In genomic region chr7:116809636-116810266, GRCh38 we compare ENCODE assay signal across 8 cellular contexts. TPM values are rescaled to one million over a fixed set of nuclear protein-coding genes. Genes with fewer than 3 reads are reported as not detected.
DNase-seq lines count a peak whose midpoint lies in the region; ATAC-seq and TF ChIP-seq lines count a peak whose summit lies in the region.

No MANE protein-coding gene starts in this region.

- ATAC-seq in natural killer cell (peak in 2 of 3 donors; percentile 48 to 52), HG02870 (IDR thresholded peaks at IDR 0.05; ENCODE audit: unreplicated experiment) (peak; percentile 76)
- no peak for ATAC-seq in natural killer cell treated with Interleukin-12 subunit alpha and Interleukin-12 subunit beta and Interleukin-15 and Interleukin-18, amount 100 ng/mL, for 72 hours

- H3K27me3 Mint-ChIP-seq in natural killer cell (ENCODE audit: low read depth in 2 of 2) (no peaks in the 10 kb centered on the region), progenitor cell of endocrine pancreas (no peaks in the 10 kb centered on the region)
- no peaks in the 10 kb centered on the region for H3K27me3 Mint-ChIP-seq in natural killer cell treated with Interleukin-12 subunit alpha and Interleukin-12 subunit beta and Interleukin-15 and Interleukin-18, amount 100 ng/mL, for 72 hours

- TF ChIP-seq CTCF in natural killer cell (IDR thresholded peaks at IDR 0.05) = peak; percentile 52
- TF ChIP-seq CTCF in WI38 (IDR thresholded peaks at IDR 0.05; ENCODE audit: low read depth, low read length) = peak; percentile 22; the same call in 1 of the 2 replicates
- peak; percentile 81 for TF ChIP-seq CTCF in progenitor cell of endocrine pancreas (IDR thresholded peaks at IDR 0.05; ENCODE audit: unreplicated experiment)

- H3K4me3 ChIP-seq in WI38 (ENCODE audit: low read depth, low read length) = no peak overlapping the region

- no peaks in the 10 kb centered on the region for H3K36me3 Mint-ChIP-seq in natural killer cell
- H3K36me3 Mint-ChIP-seq in natural killer cell treated with Interleukin-12 subunit alpha and Interleukin-12 subunit beta and Interleukin-15 and Interleukin-18, amount 100 ng/mL, for 72 hours = no peaks in the 10 kb centered on the region
- H3K36me3 Mint-ChIP-seq in progenitor cell of endocrine pancreas (ENCODE audit: insufficient read depth) = no peaks in the 10 kb centered on the region

- H3K9me3 Mint-ChIP-seq in natural killer cell (no peaks in the 10 kb centered on the region), progenitor cell of endocrine pancreas (ENCODE audit: low read depth) (no peaks in the 10 kb centered on the region)
- no peaks in the 10 kb centered on the region for H3K9me3 Mint-ChIP-seq in natural killer cell treated with Interleukin-12 subunit alpha and Interleukin-12 subunit beta and Interleukin-15 and Interleukin-18, amount 100 ng/mL, for 72 hours

- H3K4me3 Mint-ChIP-seq in natural killer cell = no peak overlapping the region
- no peak overlapping the region for H3K4me3 Mint-ChIP-seq in natural killer cell treated with Interleukin-12 subunit alpha and Interleukin-12 subunit beta and Interleukin-15 and Interleukin-18, amount 100 ng/mL, for 72 hours
- peak overlapping the region; percentile 0 for H3K4me3 Mint-ChIP-seq in progenitor cell of endocrine pancreas (ENCODE audit: low read depth)

- no peak overlapping the region for H3K27ac Mint-ChIP-seq in natural killer cell
- H3K27ac Mint-ChIP-seq in natural killer cell treated with Interleukin-12 subunit alpha and Interleukin-12 subunit beta and Interleukin-15 and Interleukin-18, amount 100 ng/mL, for 72 hours = no peak overlapping the region
- peak overlapping the region; percentile 94 for H3K27ac Mint-ChIP-seq in progenitor cell of endocrine pancreas

- intact Hi-C loops in natural killer cell (cut with micrococcal nuclease) = loop anchor here (2.0 to 10.0 kb wide), 3 partner anchors 215 to 637 kb away; no protein-coding TSS in a partner anchor

- H3K4me1 Mint-ChIP-seq in natural killer cell (no peaks in the 10 kb centered on the region), progenitor cell of endocrine pancreas (ENCODE audit: low read depth) (peaks cover 55% of the 10 kb centered on the region)
- H3K4me1 Mint-ChIP-seq in natural killer cell treated with Interleukin-12 subunit alpha and Interleukin-12 subunit beta and Interleukin-15 and Interleukin-18, amount 100 ng/mL, for 72 hours (ENCODE audit: low read depth in 2 of 2) = no peaks in the 10 kb centered on the region

- DNase-seq in natural killer cell (no peak), NCI-H2107 treated with DMSO at 0.1 percent for 48 hours (lab: John Stamatoyannopoulos, UW; ENCODE audit: unreplicated experiment) (peak; percentile 80), glomerular endothelial cell (ENCODE audit: extremely low read depth, low read depth, low spot score) (peak; percentile 52), progenitor cell of endocrine pancreas (ENCODE audit: low spot score, unreplicated experiment) (no peak), HuH-7.5 (ENCODE audit: low spot score) (no peak)
- DNase-seq in natural killer cell treated with Interleukin-12 subunit alpha and Interleukin-12 subunit beta and Interleukin-15 and Interleukin-18, amount 100 ng/mL, for 72 hours (ENCODE audit: low spot score) = no peak

RNA-seq across cellular contexts. Expression of gene CAPZA2, which starts 52.6 kb away (rescaled TPM):
- total RNA-seq in natural killer cell (100 to 1,000 TPM in 2 of 3 donors, 10 to 100 TPM in 1; 97.0 to 135 (median 131) TPM), glomerular endothelial cell (111 and 128 TPM in 2 replicates), progenitor cell of endocrine pancreas (151 and 174 TPM in 2 replicates)
- 100 to 1,000 TPM in 1 of 2 donors, 10 to 100 TPM in 1; 88.4 to 144 TPM for total RNA-seq in natural killer cell treated with Interleukin-12 subunit alpha and Interleukin-12 subunit beta and Interleukin-15 and Interleukin-18, amount 100 ng/mL, for 72 hours

Comparison
In these comparisons a context has a peak if more than half of its experiments do, and no peak if none do; other contexts are left out.
1. ATAC-seq: peak in natural killer cell (2 of 3) and HG02870 (single experiment); none in natural killer cell treated with Interleukin-12 subunit alpha and Interleukin-12 subunit beta and Interleukin-15 and Interleukin-18, amount 100 ng/mL, for 72 hours (0 of 2).
2. DNase-seq: peak in NCI-H2107 treated with DMSO at 0.1 percent for 48 hours (single experiment) and glomerular endothelial cell (single experiment); none in natural killer cell (single experiment), natural killer cell treated with Interleukin-12 subunit alpha and Interleukin-12 subunit beta and Interleukin-15 and Interleukin-18, amount 100 ng/mL, for 72 hours (single experiment), progenitor cell of endocrine pancreas (single experiment) and HuH-7.5 (single experiment).
3. CTCF ChIP-seq: peak in every context shown above with its lines; median percentile 81 in progenitor cell of endocrine pancreas; 52 in natural killer cell; 22 in WI38.